ENCODE assay signal across 1 cellular context in the genomic region with DNA sequence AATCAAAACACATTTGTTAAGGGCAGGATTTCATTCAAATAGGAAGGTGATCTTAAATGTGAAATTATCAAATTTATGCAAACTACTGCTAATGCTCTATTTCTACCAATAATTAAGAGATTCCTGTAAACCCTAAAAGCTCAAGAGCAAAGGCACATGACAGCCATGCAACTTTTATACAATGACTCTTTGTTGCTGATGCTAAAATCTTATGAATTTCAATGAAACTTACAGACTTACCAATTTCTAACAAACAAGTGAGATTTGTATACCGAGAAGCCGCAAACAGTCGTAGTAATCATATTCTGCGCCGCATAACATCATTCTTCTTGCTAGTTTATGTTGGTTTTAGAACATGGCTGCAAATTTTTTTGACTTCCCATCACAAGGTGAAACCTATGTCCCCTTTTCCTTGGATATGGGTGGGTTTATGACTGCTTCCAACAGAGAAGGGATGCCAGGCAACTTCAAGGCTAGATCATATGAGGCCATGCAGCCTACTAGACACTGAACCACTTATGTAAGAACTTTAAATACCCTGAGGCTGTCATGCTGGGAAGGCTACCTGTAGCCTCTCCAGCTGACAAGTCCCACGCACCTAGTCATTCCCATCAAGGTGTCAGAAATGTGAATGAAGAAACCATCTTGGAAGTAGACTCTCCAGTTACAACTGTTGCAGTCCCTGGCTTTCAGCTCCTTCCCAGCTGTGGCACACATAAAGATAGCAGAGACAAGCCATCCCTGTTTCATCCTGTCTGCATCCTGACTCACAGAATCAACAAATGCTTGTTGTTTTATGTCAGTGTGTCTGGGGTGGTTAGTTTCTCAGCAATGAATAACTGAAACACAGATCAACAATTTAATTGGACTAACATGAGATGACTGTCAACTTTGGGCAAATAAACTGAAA.
TF ChIP-seq lines count a peak whose summit lies in the region.

No MANE protein-coding gene starts in this region.

TF ChIP-seq in SK-N-SH treated with all-trans-retinoic acid at 6 μM for 48 hours, 23 proteins besides CTCF, POLR2A, EP300 and RAD21 (continued from another document):
- TF ChIP-seq ZNF70 (CRISPR knock-in tag; IDR thresholded peaks at IDR 0.05) (no peak), SNAI2 (CRISPR knock-in tag; IDR thresholded peaks at IDR 0.05) (no peak), ISL1 (CRISPR knock-in tag; IDR thresholded peaks at IDR 0.05) (no peak)
- TF ChIP-seq, protein P1, sequence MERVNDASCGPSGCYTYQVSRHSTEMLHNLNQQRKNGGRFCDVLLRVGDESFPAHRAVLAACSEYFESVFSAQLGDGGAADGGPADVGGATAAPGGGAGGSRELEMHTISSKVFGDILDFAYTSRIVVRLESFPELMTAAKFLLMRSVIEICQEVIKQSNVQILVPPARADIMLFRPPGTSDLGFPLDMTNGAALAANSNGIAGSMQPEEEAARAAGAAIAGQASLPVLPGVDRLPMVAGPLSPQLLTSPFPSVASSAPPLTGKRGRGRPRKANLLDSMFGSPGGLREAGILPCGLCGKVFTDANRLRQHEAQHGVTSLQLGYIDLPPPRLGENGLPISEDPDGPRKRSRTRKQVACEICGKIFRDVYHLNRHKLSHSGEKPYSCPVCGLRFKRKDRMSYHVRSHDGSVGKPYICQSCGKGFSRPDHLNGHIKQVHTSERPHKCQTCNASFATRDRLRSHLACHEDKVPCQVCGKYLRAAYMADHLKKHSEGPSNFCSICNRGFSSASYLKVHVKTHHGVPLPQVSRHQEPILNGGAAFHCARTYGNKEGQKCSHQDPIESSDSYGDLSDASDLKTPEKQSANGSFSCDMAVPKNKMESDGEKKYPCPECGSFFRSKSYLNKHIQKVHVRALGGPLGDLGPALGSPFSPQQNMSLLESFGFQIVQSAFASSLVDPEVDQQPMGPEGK (CRISPR knock-in tag; IDR thresholded peaks at IDR 0.05; ENCODE audit: borderline replicate concordance): no peak
- TF ChIP-seq, protein P2, sequence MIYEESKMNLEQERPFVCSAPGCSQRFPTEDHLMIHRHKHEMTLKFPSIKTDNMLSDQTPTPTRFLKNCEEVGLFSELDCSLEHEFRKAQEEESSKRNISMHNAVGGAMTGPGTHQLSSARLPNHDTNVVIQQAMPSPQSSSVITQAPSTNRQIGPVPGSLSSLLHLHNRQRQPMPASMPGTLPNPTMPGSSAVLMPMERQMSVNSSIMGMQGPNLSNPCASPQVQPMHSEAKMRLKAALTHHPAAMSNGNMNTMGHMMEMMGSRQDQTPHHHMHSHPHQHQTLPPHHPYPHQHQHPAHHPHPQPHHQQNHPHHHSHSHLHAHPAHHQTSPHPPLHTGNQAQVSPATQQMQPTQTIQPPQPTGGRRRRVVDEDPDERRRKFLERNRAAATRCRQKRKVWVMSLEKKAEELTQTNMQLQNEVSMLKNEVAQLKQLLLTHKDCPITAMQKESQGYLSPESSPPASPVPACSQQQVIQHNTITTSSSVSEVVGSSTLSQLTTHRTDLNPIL (CRISPR knock-in tag; IDR thresholded peaks at IDR 0.05; ENCODE audit: low read depth): no peak
